8 cellular contexts compared by ENCODE assay signal in the genomic region with DNA sequence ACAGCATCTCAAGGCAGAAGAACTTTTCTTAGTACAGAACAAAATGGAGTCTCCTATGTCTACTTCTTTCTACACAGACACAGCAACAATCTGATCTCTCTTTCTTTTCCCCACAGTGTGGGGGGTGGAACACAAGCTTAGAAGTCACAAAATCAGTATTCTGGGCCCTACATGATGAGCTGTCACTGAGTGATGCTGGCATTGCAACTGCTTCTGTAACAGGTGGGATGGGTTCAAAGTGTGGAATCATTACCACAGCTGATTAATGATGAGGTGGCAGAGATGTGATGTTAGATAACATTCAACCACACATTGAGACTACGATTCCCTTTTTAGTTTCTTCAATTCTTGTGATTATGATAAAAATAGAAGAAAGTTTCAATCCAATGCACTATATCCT. TPM values are rescaled to one million over a fixed set of nuclear protein-coding genes. Genes with fewer than 3 reads are reported as not detected.
DNase-seq lines count a peak whose midpoint lies in the region; ATAC-seq and TF ChIP-seq lines count a peak whose summit lies in the region.
"Not testable (repeated sequence)": the region's sequence is repeated elsewhere in the genome, so short reads cannot be mapped to it uniquely, and the experiment has no call there.

No MANE protein-coding gene starts in this region.

- peak overlapping the region in 1 of 2 donors; percentile 31 for H3K27ac Mint-ChIP-seq in activated naive CD4-positive, alpha-beta T cell treated with anti-CD3 and anti-CD28 coated beads, Interleukin-2, amount 50 U/mL, for 72 hours

- H3K4me1 ChIP-seq in foreskin keratinocyte, result peaks cover 13% of the 10 kb centered on the region

- in situ Hi-C loops in Caki2 (cut with HindIII; ENCODE audit: low pct_unique_long_range_greater_than_20kb, low sequenced_read_pairs), result not testable (repeated sequence)

- DNase-seq in Caki2 (ENCODE audit: low read depth), result peak; percentile 39
- peak; percentile 79 for DNase-seq in LHCN-M2 (ENCODE audit: low read depth)
- DNase-seq in T-helper 22 cell (ENCODE audit: low read depth), result peak; percentile 39
- peak; percentile 62 for DNase-seq in activated CD8-positive, alpha-beta memory T cell treated with anti-CD3 and anti-CD28 coated beads, Interleukin-2, amount 50 U/mL, for 48 hours
- peak in 1 of 2 donors; percentile 59 for DNase-seq in activated naive CD4-positive, alpha-beta T cell treated with anti-CD3 and anti-CD28 coated beads, Interleukin-2, amount 50 U/mL, for 72 hours (ENCODE audit: low spot score in 2 of 2)
- peak; percentile 24 to 55 for DNase-seq in foreskin keratinocyte
- peak; percentile 38 to 40 for DNase-seq in stimulated activated CD4-positive, alpha-beta T cell treated with anti-CD3 and anti-CD28 coated beads, Interleukin-12 subunit alpha, Interleukin-12 subunit beta, amount 100 ng/mL, for 24 hours (ENCODE audit: low read depth in 2 of 2)
- peak; percentile 66 for DNase-seq in stimulated activated CD8-positive, alpha-beta memory T cell treated with anti-CD3 and anti-CD28 coated beads, Interleukin-4, amount 100 ng/mL, for 48 hours

- peak; percentile 97 to 99 for ATAC-seq in activated naive CD4-positive, alpha-beta T cell treated with anti-CD3 and anti-CD28 coated beads, Interleukin-2, amount 50 U/mL, for 72 hours
- peak; percentile 85 for ATAC-seq in foreskin keratinocyte

- H3K27ac ChIP-seq in foreskin keratinocyte, result not testable (repeated sequence)

- H3K27me3 ChIP-seq in foreskin keratinocyte, result peaks cover 17% of the 10 kb centered on the region

- not testable (repeated sequence) for H3K36me3 Mint-ChIP-seq in activated naive CD4-positive, alpha-beta T cell treated with anti-CD3 and anti-CD28 coated beads, Interleukin-2, amount 50 U/mL, for 72 hours

- not testable (repeated sequence) for H3K9me3 Mint-ChIP-seq in activated naive CD4-positive, alpha-beta T cell treated with anti-CD3 and anti-CD28 coated beads, Interleukin-2, amount 50 U/mL, for 72 hours

- not testable (repeated sequence) for TF ChIP-seq CTCF in foreskin keratinocyte (conservative IDR thresholded peaks at IDR 0.05)

RNA-seq across cellular contexts. Expression of gene LRRC37A, which starts 10.5 kb away (rescaled TPM):
- 0.78 TPM in 1 of 2 replicates, not detected in the other for total RNA-seq in Caki2 (2014; rRNA removed; shearing (Covaris generic); ENCODE audit: low replicate concordance)
- total RNA-seq in LHCN-M2 (2014; rRNA removed) (0.34 and 0.64 TPM in 2 replicates), foreskin keratinocyte (1.1 and 2.3 TPM in 2 replicates)
- 0.70 TPM for polyA plus RNA-seq in LHCN-M2 (2012)
- total RNA-seq in activated naive CD4-positive, alpha-beta T cell treated with anti-CD3 and anti-CD28 coated beads, Interleukin-2, amount 50 U/mL, for 72 hours, result 1 to 10 TPM; 2.3 to 3.6 TPM
- 0.28 and 0.94 TPM in 2 replicates for polyA plus RNA-seq in foreskin keratinocyte
